In the genomic region with DNA sequence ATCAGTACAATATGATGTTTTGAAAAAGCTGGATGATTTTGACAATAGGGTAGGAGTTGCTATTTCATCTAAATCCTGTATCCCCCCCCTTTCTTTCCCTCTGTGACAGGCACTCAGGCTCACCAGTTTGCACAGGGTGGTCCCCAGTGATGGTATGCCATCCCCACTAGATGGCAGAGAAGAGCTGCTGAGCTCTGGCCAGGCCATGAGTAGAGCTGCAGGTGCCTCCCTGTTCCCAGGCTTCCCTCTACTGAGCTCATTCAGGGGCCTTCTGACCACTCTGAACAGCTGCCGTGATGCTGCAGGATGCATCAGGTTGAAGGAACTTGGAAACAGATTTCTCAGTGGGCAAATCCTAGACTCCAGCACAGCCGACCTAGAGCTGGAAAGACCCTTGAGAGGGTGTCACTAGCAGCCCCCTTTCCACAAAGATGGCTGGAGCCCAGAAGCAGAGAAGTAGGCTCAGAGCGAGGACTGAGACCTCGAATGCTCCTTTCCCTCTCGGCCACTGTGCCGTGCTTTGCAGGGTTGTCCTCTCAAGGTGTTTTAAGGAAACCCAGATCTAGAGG, we compare ENCODE assay signal across 8 cellular contexts. TPM values are rescaled to one million over a fixed set of nuclear protein-coding genes. Genes with fewer than 3 reads are reported as not detected.
DNase-seq lines count a peak whose midpoint lies in the region; ATAC-seq and TF ChIP-seq lines count a peak whose summit lies in the region.

No MANE protein-coding gene starts in this region.

- H3K36me3 ChIP-seq in Peyer's patch: peaks cover 0 to 8% (median 0%) of the 10 kb centered on the region in 3 donors

- TF ChIP-seq CTCF in Peyer's patch (IDR thresholded peaks at IDR 0.05): peak; percentile 23 to 63 (median 58)
- peak; percentile 67 for TF ChIP-seq CTCF in glutamatergic neuron (IDR thresholded peaks at IDR 0.05; ENCODE audit: partially characterized antibody, unreplicated experiment)

- H3K9me3 Mint-ChIP-seq in activated naive CD4-positive, alpha-beta T cell treated with anti-CD3 and anti-CD28 coated beads for 36 hours: no peaks in the 10 kb centered on the region
- peaks cover 5% of the 10 kb centered on the region for H3K9me3 Mint-ChIP-seq in glutamatergic neuron (ENCODE audit: unreplicated experiment)

- no peak overlapping the region for H3K27ac ChIP-seq in Peyer's patch

- H3K4me1 Mint-ChIP-seq in activated naive CD4-positive, alpha-beta T cell treated with anti-CD3 and anti-CD28 coated beads for 36 hours (ENCODE audit: low read depth): no peaks in the 10 kb centered on the region
- peaks cover 6% of the 10 kb centered on the region for H3K4me1 Mint-ChIP-seq in glutamatergic neuron (ENCODE audit: low read depth, unreplicated experiment)

- H3K27ac Mint-ChIP-seq in activated naive CD4-positive, alpha-beta T cell treated with anti-CD3 and anti-CD28 coated beads for 36 hours: no peak overlapping the region
- H3K27ac Mint-ChIP-seq in glutamatergic neuron (ENCODE audit: unreplicated experiment): peak overlapping the region; percentile 54

- H3K4me1 ChIP-seq in Peyer's patch: no peaks in the 10 kb centered on the region

- TF ChIP-seq POLR2A in Peyer's patch (IDR thresholded peaks at IDR 0.05): no peak

- peaks cover 4% of the 10 kb centered on the region for H3K36me3 Mint-ChIP-seq in activated naive CD4-positive, alpha-beta T cell treated with anti-CD3 and anti-CD28 coated beads for 36 hours (ENCODE audit: low read depth)
- H3K36me3 Mint-ChIP-seq in glutamatergic neuron (ENCODE audit: unreplicated experiment): no peaks in the 10 kb centered on the region

- H3K27me3 ChIP-seq in Peyer's patch: no peaks in the 10 kb centered on the region

- H3K4me3 ChIP-seq in Peyer's patch: no peak overlapping the region

- CTCF ChIA-PET in activated naive CD4-positive, alpha-beta T cell treated with anti-CD3 and anti-CD28 coated beads for 36 hours (lab: Charles Lee): interaction anchor here (0.6 to 1.8 kb wide), 29 partner anchors 9 to 446 kb away, joined by 3 to 15 read pairs (median 4); a partner anchor contains a TSS

- no peaks in the 10 kb centered on the region for H3K27me3 Mint-ChIP-seq in activated naive CD4-positive, alpha-beta T cell treated with anti-CD3 and anti-CD28 coated beads for 36 hours (ENCODE audit: low read depth)
- H3K27me3 Mint-ChIP-seq in glutamatergic neuron (ENCODE audit: unreplicated experiment): peaks cover 4% of the 10 kb centered on the region

- peaks cover 0 to 2% (median 0%) of the 10 kb centered on the region in 4 donors for H3K9me3 ChIP-seq in Peyer's patch

- peak; percentile 68 for ATAC-seq in GM21528 (IDR thresholded peaks at IDR 0.05; ENCODE audit: low FRiP score, unreplicated experiment)

- H3K4me3 Mint-ChIP-seq in activated naive CD4-positive, alpha-beta T cell treated with anti-CD3 and anti-CD28 coated beads for 36 hours: no peak overlapping the region
- no peak overlapping the region for H3K4me3 Mint-ChIP-seq in glutamatergic neuron (ENCODE audit: unreplicated experiment)

- intact Hi-C loops in activated naive CD4-positive, alpha-beta T cell treated with anti-CD3 and anti-CD28 coated beads for 36 hours (cut with micrococcal nuclease): loop anchor here (1.0 to 10.0 kb wide), 6 partner anchors 52 to 551 kb away; a partner anchor contains a TSS
- intact Hi-C loops in posterior cingulate gyrus (cut with DNase I): no loop called here

- DNase-seq in DMS79 treated with DMSO at 0.1 percent for 48 hours (lab: John Stamatoyannopoulos, UW) (peak; percentile 36), Kasumi-1 (lab: John Stamatoyannopoulos, UW) (peak; percentile 73 to 75), Peyer's patch (peak in 2 of 3 donors; percentile 34 to 64), glutamatergic neuron (peak; percentile 74), posterior cingulate gyrus (peak; percentile 28 to 96 (median 67)), OCI-M2 (lab: John Stamatoyannopoulos, UW; ENCODE audit: unreplicated experiment) (no peak)
- DNase-seq in activated naive CD4-positive, alpha-beta T cell treated with anti-CD3 and anti-CD28 coated beads for 36 hours: peak; percentile 65

RNA-seq across cellular contexts. Expression of a gene that starts 45.1 kb away (rescaled TPM):
- under 1 TPM in 1 of 4 donors, not detected in 3; 0.54 TPM for total RNA-seq in Peyer's patch
- under 1 TPM; 0.37 to 0.81 TPM for total RNA-seq in activated naive CD4-positive, alpha-beta T cell treated with anti-CD3 and anti-CD28 coated beads for 36 hours
- 0.61 TPM for total RNA-seq in glutamatergic neuron (ENCODE audit: unreplicated experiment)

RNA-seq across cellular contexts. Expression of a gene that starts 56.4 kb away (rescaled TPM):
- total RNA-seq in Peyer's patch (100 to 1,000 TPM in 1 of 4 donors, 10 to 100 TPM in 3; 19.8 to 106 (median 38.3) TPM), glutamatergic neuron (ENCODE audit: unreplicated experiment) (21.3 TPM)
- total RNA-seq in activated naive CD4-positive, alpha-beta T cell treated with anti-CD3 and anti-CD28 coated beads for 36 hours: 10 to 100 TPM; 50.9 to 51.0 TPM

RNA-seq across cellular contexts. Expression of a gene that starts 56.6 kb away (rescaled TPM):
- total RNA-seq in Peyer's patch (10 to 100 TPM; 10.9 to 85.0 (median 26.4) TPM), glutamatergic neuron (ENCODE audit: unreplicated experiment) (20.6 TPM)
- 10 to 100 TPM; 27.8 to 32.4 TPM for total RNA-seq in activated naive CD4-positive, alpha-beta T cell treated with anti-CD3 and anti-CD28 coated beads for 36 hours
